In genomic region chr1:31095985-31096384, GRCh38 we compare ENCODE assay signal across 27 cellular contexts.
"Had no signal": no experiment of that assay in that cellular context is flagged by ENCODE, and none has a peak within 500 bp of the region (broad histone marks: within the 10 kb centered on the region; RNA-seq: fewer than 3 reads in every experiment).

No MANE protein-coding gene starts in this region.

- H3K36me3 ChIP-seq: adrenal gland, breast epithelium, MG63, Peyer's patch had no signal

- H3K27ac ChIP-seq: adrenal gland, body of pancreas, breast epithelium, Peyer's patch had no signal

- H3K4me1 Mint-ChIP-seq: activated CD4-positive, alpha-beta T cell treated with anti-CD3 and anti-CD28 coated beads, Interleukin-2, amount 10 ng/mL, durations not matched to agents 24 days and 14 days; activated naive CD4-positive, alpha-beta T cell treated with anti-CD3 and anti-CD28 coated beads, Interleukin-2, amount 50 U/mL, for 24 hours had no signal

- H3K9me3 ChIP-seq: adrenal gland, body of pancreas, breast epithelium, MG63, Peyer's patch had no signal

- DNase-seq: activated CD4-positive, alpha-beta T cell treated with anti-CD3 and anti-CD28 coated beads, Interleukin-2, amount 10 ng/mL, durations not matched to agents 24 days and 14 days; activated CD4-positive, alpha-beta T cell treated with anti-CD3 and anti-CD28 coated beads, Interleukin-2, amount 50 U/mL, for 4 hours; activated CD8-positive, alpha-beta T cell treated with anti-CD3 and anti-CD28 coated beads, Interleukin-2, amount 10 ng/mL, durations not matched to agents 7 days and 5 days; activated gamma-delta T cell; activated naive CD4-positive, alpha-beta T cell treated with Interleukin-2 at 50 U/mL for 16 hours; activated T-cell treated with anti-CD3 and anti-CD28 coated beads, Interleukin-2, amount 50 U/mL, for 24 hours; adrenal gland; body of pancreas; Kasumi-1; KG1; MG63; NCI-H1048; NCI-H1105 treated with DMSO at 0.1 percent for 48 hours; NCI-H1436; NCI-H1694 treated with DMSO at 0.1 percent for 48 hours; NCI-H2029; NCI-H345; NCI-H524 treated with DMSO at 0.1 percent for 48 hours; Peyer's patch; RPMI8226; SIG-M5; T1000 had no signal

- H3K27ac Mint-ChIP-seq: activated CD4-positive, alpha-beta T cell treated with anti-CD3 and anti-CD28 coated beads, Interleukin-2, amount 10 ng/mL, durations not matched to agents 24 days and 14 days; activated CD8-positive, alpha-beta T cell treated with anti-CD3 and anti-CD28 coated beads, Interleukin-2, amount 10 ng/mL, durations not matched to agents 7 days and 5 days; activated naive CD4-positive, alpha-beta T cell treated with anti-CD3 and anti-CD28 coated beads, Interleukin-2, amount 50 U/mL, for 24 hours; activated T-cell treated with anti-CD3 and anti-CD28 coated beads, Interleukin-2, amount 50 U/mL, for 24 hours; activated T-helper 2 cell treated with anti-CD3 and anti-CD28 coated beads, Interferon-gamma antibody, Interleukin-2, Interleukin-4, amounts not matched to agents 10 μg/mL and 5 μg/mL and 100 μg/mL, durations not matched to agents 14 hours and 24 hours and 36 hours had no signal

- H3K4me3 ChIP-seq: adrenal gland, body of pancreas, breast epithelium, MG63, Peyer's patch had no signal

- ATAC-seq: activated CD8-positive, alpha-beta T cell treated with anti-CD3 and anti-CD28 coated beads, Interleukin-2, amount 10 ng/mL, durations not matched to agents 7 days and 5 days; body of pancreas; PC-3; Right ventricle myocardium inferior had no signal

- H3K4me1 ChIP-seq: breast epithelium had no signal

- H3K9me3 Mint-ChIP-seq: activated CD4-positive, alpha-beta T cell treated with anti-CD3 and anti-CD28 coated beads, Interleukin-2, amount 10 ng/mL, durations not matched to agents 24 days and 14 days; activated naive CD4-positive, alpha-beta T cell treated with anti-CD3 and anti-CD28 coated beads, Interleukin-2, amount 50 U/mL, for 24 hours; activated T-cell treated with anti-CD3 and anti-CD28 coated beads, Interleukin-2, amount 50 U/mL, for 24 hours; activated T-helper 2 cell treated with anti-CD3 and anti-CD28 coated beads, Interferon-gamma antibody, Interleukin-2, Interleukin-4, amounts not matched to agents 10 μg/mL and 5 μg/mL and 100 μg/mL, durations not matched to agents 14 hours and 24 hours and 36 hours had no signal

- H3K4me3 Mint-ChIP-seq: activated CD4-positive, alpha-beta T cell treated with anti-CD3 and anti-CD28 coated beads, Interleukin-2, amount 10 ng/mL, durations not matched to agents 24 days and 14 days; activated CD8-positive, alpha-beta T cell treated with anti-CD3 and anti-CD28 coated beads, Interleukin-2, amount 10 ng/mL, durations not matched to agents 7 days and 5 days; activated naive CD4-positive, alpha-beta T cell treated with anti-CD3 and anti-CD28 coated beads, Interleukin-2, amount 50 U/mL, for 24 hours; activated T-cell treated with anti-CD3 and anti-CD28 coated beads, Interleukin-2, amount 50 U/mL, for 24 hours had no signal

- H3K27me3 ChIP-seq: adrenal gland, body of pancreas, breast epithelium, MG63, Peyer's patch had no signal

- H3K27me3 Mint-ChIP-seq: activated naive CD4-positive, alpha-beta T cell treated with anti-CD3 and anti-CD28 coated beads, Interleukin-2, amount 50 U/mL, for 24 hours; activated T-cell treated with anti-CD3 and anti-CD28 coated beads, Interleukin-2, amount 50 U/mL, for 24 hours had no signal

- H3K36me3 Mint-ChIP-seq: activated naive CD4-positive, alpha-beta T cell treated with anti-CD3 and anti-CD28 coated beads, Interleukin-2, amount 50 U/mL, for 24 hours had no signal
